Comparison of ENCODE assay signal across 22 cellular contexts in the genomic region with DNA sequence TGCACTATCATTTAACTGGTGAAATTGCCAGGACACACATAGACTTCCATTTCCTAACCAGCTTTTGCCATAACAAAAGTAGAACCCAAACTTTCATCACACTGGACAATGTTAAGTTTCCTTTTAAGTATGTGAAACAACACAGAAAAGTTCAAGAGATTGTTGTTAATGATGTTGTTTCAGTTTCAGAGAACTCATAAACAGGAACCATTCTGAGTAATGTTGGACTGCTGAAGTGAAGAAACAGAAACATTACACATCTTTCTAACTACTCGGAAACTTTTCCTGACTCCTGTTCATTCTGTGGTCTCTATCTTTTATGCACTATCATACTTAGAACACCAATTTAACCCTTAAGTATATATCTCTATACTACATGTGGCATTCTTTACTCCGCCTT.
DNase-seq lines count a peak whose midpoint lies in the region; ATAC-seq and TF ChIP-seq lines count a peak whose summit lies in the region.
"Had no signal": no experiment of that assay in that cellular context is flagged by ENCODE, and none has a peak within 500 bp of the region (broad histone marks: within the 10 kb centered on the region; RNA-seq: fewer than 3 reads in every experiment).

No MANE protein-coding gene starts in this region.

- peak overlapping the region; percentile 78 for H2BK15ac ChIP-seq in mesendoderm (replicated peaks; ENCODE audit: low read depth)

- H3K27me3 ChIP-seq in mesendoderm (ENCODE audit: insufficient read depth, low read length, poor library complexity) (no peaks in the 10 kb centered on the region), vagina (no peaks in the 10 kb centered on the region)
- H3K27me3 ChIP-seq: colonic mucosa, heart right ventricle, left lung had no signal

- H3K4me3 ChIP-seq in mesendoderm (ENCODE audit: low read length) (no peak overlapping the region), vagina (no peak overlapping the region)
- H3K4me3 ChIP-seq: colonic mucosa, heart right ventricle, left lung had no signal

- no peak overlapping the region for H3K23ac ChIP-seq in mesendoderm (ENCODE audit: low read length)

- no CpG with 5 or more reads among the region's 2 CpGs for WGBS in mesendoderm (ENCODE audit: extremely low coverage, insufficient coverage, low lambda C conversion rate)

- no peaks in the 10 kb centered on the region for H3K79me2 ChIP-seq in mesendoderm (ENCODE audit: control insufficient read depth, insufficient read depth, low read length)

- no peak overlapping the region for H3K4ac ChIP-seq in mesendoderm (ENCODE audit: low read depth, low read length)

- intact Hi-C loops in vagina (cut with DNase I) = no loop called here

- no peak overlapping the region for H2AK5ac ChIP-seq in mesendoderm (ENCODE audit: low read length)

- H2BK5ac ChIP-seq in mesendoderm (ENCODE audit: low read length) = no peak overlapping the region

- H3K36me3 ChIP-seq in mesendoderm (ENCODE audit: control insufficient read depth, insufficient read depth, low read length) = no peaks in the 10 kb centered on the region
- H3K36me3 ChIP-seq in vagina = no peaks in the 10 kb centered on the region
- H3K36me3 ChIP-seq: colonic mucosa, heart right ventricle, left lung had no signal

- H4K8ac ChIP-seq in mesendoderm (ENCODE audit: low read depth, low read length) = no peak overlapping the region

- peak; percentile 76 for ATAC-seq in GM18517 (IDR thresholded peaks at IDR 0.05; ENCODE audit: unreplicated experiment)
- ATAC-seq in GM21717 (IDR thresholded peaks at IDR 0.05; ENCODE audit: unreplicated experiment) = peak; percentile 84
- peak; percentile 77 for ATAC-seq in HG03442 (IDR thresholded peaks at IDR 0.05; ENCODE audit: unreplicated experiment)
- no peak for ATAC-seq in HG02884 (IDR thresholded peaks at IDR 0.05; ENCODE audit: unreplicated experiment)
- ATAC-seq: heart right ventricle, left lung, sciatic nerve, SK-N-SH treated with all-trans-retinoic acid at 6 μM for 48 hours had no signal

- no peak overlapping the region for H2BK120ac ChIP-seq in mesendoderm (ENCODE audit: low read depth, low read length)

- no peak for TF ChIP-seq CTCF in vagina (IDR thresholded peaks at IDR 0.05)

- DNase-seq in mesendoderm (no peak), vagina (ENCODE audit: extremely low spot score in 2 of 2) (no peak)
- DNase-seq in stimulated activated CD4-positive, alpha-beta T cell treated with anti-CD3 and anti-CD28 coated beads, Interleukin-4, amount 100 ng/mL, for 24 hours = no peak
- DNase-seq: activated CD4-positive, alpha-beta T cell treated with anti-CD3 and anti-CD28 coated beads, Interleukin-2, amount 50 U/mL, for 48 hours; activated gamma-delta T cell treated with Interleukin-2 at 50 U/mL for 16 hours; CD4-positive, alpha-beta memory T cell; colonic mucosa; DMS79; HCEC 1CT; heart right ventricle; left lung; NCI-H1092; NCI-H510A; nephron progenitor cell; RPMI8226; stimulated activated CD4-positive, alpha-beta T cell treated with anti-CD3 and anti-CD28 coated beads, Interleukin-15, amount 100 ng/mL, for 24 hours had no signal

- no peaks in the 10 kb centered on the region for H3K9me3 ChIP-seq in vagina
- H3K9me3 ChIP-seq: colonic mucosa, heart right ventricle, left lung had no signal

- H3K9ac ChIP-seq in mesendoderm (ENCODE audit: low read length) = no peak overlapping the region

- H3K4me2 ChIP-seq in mesendoderm (ENCODE audit: low read length) = no peak overlapping the region

- no peak overlapping the region for H3K18ac ChIP-seq in mesendoderm (ENCODE audit: low read length)

- H4K5ac ChIP-seq in mesendoderm (ENCODE audit: low read length) = no peak overlapping the region

- no peak overlapping the region for H3K27ac ChIP-seq in mesendoderm (ENCODE audit: low read depth, low read length)
- no peak overlapping the region for H3K27ac ChIP-seq in vagina
- H3K27ac ChIP-seq: colonic mucosa, heart right ventricle, left lung had no signal

- H3K79me1 ChIP-seq in mesendoderm (ENCODE audit: low read length) = no peaks in the 10 kb centered on the region

- H3K4me1 ChIP-seq in mesendoderm (ENCODE audit: control insufficient read depth, low read depth, low read length) (no peaks in the 10 kb centered on the region), vagina (peaks cover 12% of the 10 kb centered on the region)
- H3K4me1 ChIP-seq: colonic mucosa, left lung had no signal

- TF ChIP-seq POLR2A in vagina (IDR thresholded peaks at IDR 0.05) = no peak

- no peak overlapping the region for H3K56ac ChIP-seq in mesendoderm (ENCODE audit: low read length)
